Comparison of ENCODE assay signal across 16 cellular contexts in the genomic region with DNA sequence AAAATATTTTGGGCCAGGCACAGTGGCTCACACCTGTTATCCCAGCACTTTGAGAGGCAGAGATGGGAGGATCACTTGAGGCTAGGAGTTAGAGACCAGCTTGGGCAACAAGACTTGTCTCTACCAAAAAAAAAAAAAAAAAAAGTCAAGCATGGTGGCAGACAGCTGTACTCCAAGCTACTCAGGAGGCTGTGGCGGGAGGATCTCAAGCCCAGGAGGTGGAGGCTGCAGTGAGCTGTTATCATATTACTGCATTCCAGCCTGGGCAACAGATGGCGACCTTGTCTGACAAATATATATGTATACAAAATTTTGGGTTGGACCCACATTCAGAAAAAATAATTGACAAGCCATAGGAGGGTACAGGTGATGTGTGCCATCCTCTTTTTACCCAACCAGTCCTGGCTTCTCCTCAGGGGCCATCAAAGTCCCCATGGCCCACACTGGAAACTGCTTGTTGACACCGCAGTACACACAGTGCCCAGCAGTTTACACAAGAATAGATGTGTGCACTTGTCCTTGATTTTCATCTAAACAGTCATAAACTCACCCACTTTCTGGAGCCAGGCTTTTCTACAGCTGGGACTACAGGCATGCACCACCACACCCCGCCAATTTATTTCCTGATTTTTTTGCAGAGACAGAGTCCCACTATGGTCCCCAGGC. TPM values are rescaled to one million over a fixed set of nuclear protein-coding genes. Genes with fewer than 3 reads are reported as not detected.
DNase-seq lines count a peak whose midpoint lies in the region; ATAC-seq and TF ChIP-seq lines count a peak whose summit lies in the region.
"Had no signal": no experiment of that assay in that cellular context is flagged by ENCODE, and none has a peak within 500 bp of the region (broad histone marks: within the 10 kb centered on the region; RNA-seq: fewer than 3 reads in every experiment).

No MANE protein-coding gene starts in this region.

- intact Hi-C loops in prostate gland (cut with DNase I): no loop called here
- intact Hi-C loops in esophagus muscularis mucosa (cut with DNase I): no loop called here

- peaks cover 94% of the 10 kb centered on the region for H3K36me3 Mint-ChIP-seq in activated T-cell treated with anti-CD3 and anti-CD28 coated beads, Interleukin-2, amount 50 U/mL, for 24 hours (ENCODE audit: low read depth)

- H3K27ac ChIP-seq in Peyer's patch (peak overlapping the region in 3 of 4 donors; percentile 92 to 97 (median 93)), prostate gland (peak overlapping the region in 1 of 2 donors; percentile 92), esophagus muscularis mucosa (replicated peaks in 1 of 4) (no peak overlapping the region)
- H3K27ac ChIP-seq: parathyroid adenoma had no signal

- H3K36me3 ChIP-seq in Peyer's patch: peaks cover 0 to 48% (median 3%) of the 10 kb centered on the region in 3 donors
- H3K36me3 ChIP-seq in prostate gland: peaks cover under 1 to 21% of the 10 kb centered on the region in 2 donors
- peaks cover 27 to 58% (median 52%) of the 10 kb centered on the region in 4 donors for H3K36me3 ChIP-seq in esophagus muscularis mucosa

- H3K4me3 ChIP-seq in Peyer's patch: peak overlapping the region in 2 of 4 donors; percentile 96 to 98
- peak overlapping the region; percentile 95 for H3K4me3 ChIP-seq in epithelial cell of esophagus (ENCODE audit: low read length)
- no peak overlapping the region for H3K4me3 ChIP-seq in prostate gland
- H3K4me3 ChIP-seq in esophagus muscularis mucosa: no peak overlapping the region

- TF ChIP-seq CTCF in Peyer's patch (IDR thresholded peaks at IDR 0.05): no peak
- TF ChIP-seq CTCF in epithelial cell of esophagus (IDR thresholded peaks at IDR 0.05; ENCODE audit: insufficient read depth, low read depth, low read length, missing control alignments): no peak
- TF ChIP-seq CTCF in prostate gland (IDR thresholded peaks at IDR 0.05): no peak
- no peak for TF ChIP-seq CTCF in esophagus muscularis mucosa (IDR thresholded peaks at IDR 0.05)

- peak overlapping the region; percentile 99 for H3K4me3 Mint-ChIP-seq in activated T-cell treated with anti-CD3 and anti-CD28 coated beads, Interleukin-2, amount 50 U/mL, for 24 hours

- WGBS in prostate gland: 71% methylated on average over 4 of the region's 4 CpGs
- 97% methylated on average over 4 of the region's 4 CpGs for WGBS in esophagus muscularis mucosa

- no peak for TF ChIP-seq POLR2A in Peyer's patch (IDR thresholded peaks at IDR 0.05)
- no peak for TF ChIP-seq POLR2A in prostate gland (IDR thresholded peaks at IDR 0.05)
- no peak for TF ChIP-seq POLR2A in esophagus muscularis mucosa (IDR thresholded peaks at IDR 0.05; ENCODE audit: low read depth)

- peak overlapping the region; percentile 99 for H3K27ac Mint-ChIP-seq in activated T-cell treated with anti-CD3 and anti-CD28 coated beads, Interleukin-2, amount 50 U/mL, for 24 hours

- no peak for ATAC-seq in HG03460 (IDR thresholded peaks at IDR 0.05; ENCODE audit: unreplicated experiment)

- no peaks in the 10 kb centered on the region for H3K9me3 Mint-ChIP-seq in activated T-cell treated with anti-CD3 and anti-CD28 coated beads, Interleukin-2, amount 50 U/mL, for 24 hours

- no peak for TF ChIP-seq EP300 in esophagus muscularis mucosa (IDR thresholded peaks at IDR 0.05)

- H3K27me3 Mint-ChIP-seq in activated T-cell treated with anti-CD3 and anti-CD28 coated beads, Interleukin-2, amount 50 U/mL, for 24 hours: no peaks in the 10 kb centered on the region

- peaks cover 46% of the 10 kb centered on the region for H3K4me1 Mint-ChIP-seq in activated T-cell treated with anti-CD3 and anti-CD28 coated beads, Interleukin-2, amount 50 U/mL, for 24 hours (ENCODE audit: low read depth)

- peaks cover 5 to 65% (median 13%) of the 10 kb centered on the region in 4 donors for H3K4me1 ChIP-seq in Peyer's patch
- peaks cover 22% of the 10 kb centered on the region for H3K4me1 ChIP-seq in prostate gland (replicated peaks)
- H3K4me1 ChIP-seq in esophagus muscularis mucosa: peaks cover 37 to 57% (median 45%) of the 10 kb centered on the region in 4 donors

- H3K27me3 ChIP-seq in Peyer's patch (no peaks in the 10 kb centered on the region), prostate gland (replicated peaks; ENCODE audit: insufficient read depth) (no peaks in the 10 kb centered on the region), esophagus muscularis mucosa (no peaks in the 10 kb centered on the region)

- H3K9me3 ChIP-seq in Peyer's patch: no peaks in the 10 kb centered on the region
- no peaks in the 10 kb centered on the region for H3K9me3 ChIP-seq in prostate gland
- H3K9me3 ChIP-seq in esophagus muscularis mucosa: no peaks in the 10 kb centered on the region

- no peak for DNase-seq in activated T-cell treated with anti-CD3 and anti-CD28 coated beads, Interleukin-2, amount 50 U/mL, for 24 hours
- DNase-seq in activated T-cell treated with anti-CD3 and anti-CD28 coated beads for 4 hours (no peak), Peyer's patch (no peak), epithelial cell of esophagus (ENCODE audit: low read depth) (no peak), prostate gland (ENCODE audit: low spot score) (peak; percentile 55), midbrain (lab: John Stamatoyannopoulos, UW) (no peak), esophagus muscularis mucosa (ENCODE audit: extremely low spot score) (no peak)
- DNase-seq: activated CD4-positive, alpha-beta T cell treated with anti-CD3 and anti-CD28 coated beads for 48 hours; aorta; NCI-H1092; NCI-H524; SHP77 treated with DMSO at 0.1 percent for 48 hours; stimulated activated CD4-positive, alpha-beta T cell treated with anti-CD3 and anti-CD28 coated beads, Interleukin-4, amount 100 ng/mL, for 24 hours; substantia nigra had no signal

RNA-seq across cellular contexts. Expression of gene CES2, which starts 1.7 kb away (rescaled TPM):
- total RNA-seq in Peyer's patch (1,000 to 10,000 TPM in 3 of 4 donors, 100 to 1,000 TPM in 1; 113 to 4,512 (median 3,000) TPM), prostate gland (10 to 100 TPM; 36.3 to 61.5 TPM), esophagus muscularis mucosa (10 to 100 TPM; 22.0 to 29.7 (median 26.8) TPM)

RNA-seq across cellular contexts. Expression of gene CIAO2B, which starts 2.8 kb away (rescaled TPM):
- total RNA-seq in Peyer's patch (10 to 100 TPM; 28.1 to 72.7 (median 55.2) TPM), prostate gland (100 to 1,000 TPM in 1 of 2 donors, 10 to 100 TPM in 1; 80.2 to 159 TPM), esophagus muscularis mucosa (100 to 1,000 TPM in 1 of 4 donors, 10 to 100 TPM in 3; 83.1 to 101 (median 95.5) TPM)

RNA-seq across cellular contexts. Expression of gene RRAD, which starts 11.7 kb away (rescaled TPM):
- total RNA-seq in Peyer's patch (1 to 10 TPM in 3 of 4 donors, under 1 TPM in 1; 0.53 to 4.1 (median 2.8) TPM), prostate gland (10 to 100 TPM; 17.0 to 37.0 TPM), esophagus muscularis mucosa (10 to 100 TPM; 36.4 to 64.9 (median 55.4) TPM)

RNA-seq across cellular contexts. Expression of gene CDH16, which starts 18.3 kb away (rescaled TPM):
- total RNA-seq in Peyer's patch: 10 to 100 TPM in 3 of 4 donors, not detected in 1; 11.3 to 19.5 (median 15.4) TPM
- total RNA-seq in prostate gland: not detected
- total RNA-seq in esophagus muscularis mucosa: under 1 TPM in 1 of 4 donors, not detected in 3; 0.52 TPM
- total RNA-seq: aorta had no signal

RNA-seq across cellular contexts. Expression of gene CES3, which starts 24.0 kb away (rescaled TPM):
- total RNA-seq in Peyer's patch (100 to 1,000 TPM in 3 of 4 donors, 10 to 100 TPM in 1; 28.9 to 227 (median 161) TPM), prostate gland (under 1 TPM; 0.36 to 0.80 TPM), esophagus muscularis mucosa (under 1 TPM in 3 of 4 donors, not detected in 1; 0.23 to 0.42 (median 0.33) TPM)

Comparison
In these comparisons a context has a peak if more than half of its experiments do, and no peak if none do; other contexts are left out.
1. H3K27ac ChIP-seq: peak in Peyer's patch (3 of 4); none in esophagus muscularis mucosa (0 of 4).